Comparison of ENCODE assay signal across 21 cellular contexts in genomic region chr18:35936951-35937350, GRCh38.
DNase-seq lines count a peak whose midpoint lies in the region; ATAC-seq and TF ChIP-seq lines count a peak whose summit lies in the region.
"Had no signal": no experiment of that assay in that cellular context is flagged by ENCODE, and none has a peak within 500 bp of the region (broad histone marks: within the 10 kb centered on the region; RNA-seq: fewer than 3 reads in every experiment).

No MANE protein-coding gene starts in this region.

- H3K4me2 ChIP-seq in neuronal stem cell (ENCODE audit: insufficient read depth, low read length, poor library complexity, severe bottlenecking) = no peak overlapping the region

- H3K79me1 ChIP-seq in neuronal stem cell (ENCODE audit: low read depth, low read length) = no peaks in the 10 kb centered on the region

- H2AK5ac ChIP-seq in neuronal stem cell (ENCODE audit: low read depth, low read length) = no peak overlapping the region

- H3K23ac ChIP-seq in neuronal stem cell (ENCODE audit: low read depth, low read length, poor library complexity) = no peak overlapping the region

- in situ Hi-C loops in brain microvascular endothelial cell (cut with HindIII; ENCODE audit: low pct_ligation_motif_present, low sequenced_read_pairs) = no loop called here

- no peak overlapping the region for H3K27ac Mint-ChIP-seq in activated CD4-positive, alpha-beta T cell treated with anti-CD3 and anti-CD28 coated beads, Interleukin-2, amount 10 ng/mL, durations not matched to agents 24 days and 14 days
- H3K27ac Mint-ChIP-seq in T-cell = no peak overlapping the region
- H3K27ac Mint-ChIP-seq: CD14-positive monocyte had no signal

- WGBS in neuronal stem cell (ENCODE audit: extremely low coverage in 2 of 2, insufficient read length in 2 of 2, insufficient replicate concordance in 1 of 2), 2 donors = no CpG with 5 or more reads among the region's 1 CpG

- no peak overlapping the region for H2AFZ ChIP-seq in neuronal stem cell (ENCODE audit: low read length)

- H3K27me3 Mint-ChIP-seq in activated CD4-positive, alpha-beta T cell treated with anti-CD3 and anti-CD28 coated beads, Interleukin-2, amount 10 ng/mL, durations not matched to agents 24 days and 14 days = no peaks in the 10 kb centered on the region
- H3K27me3 Mint-ChIP-seq in T-cell = peaks cover 0 to 6% of the 10 kb centered on the region in 2 donors

- no peak overlapping the region for H2BK15ac ChIP-seq in neuronal stem cell (ENCODE audit: low read length)

- H3K9me3 ChIP-seq in neuronal stem cell (replicated peaks in 1 of 2; ENCODE audit: control insufficient read depth in 2 of 2, insufficient read depth in 1 of 2, low read depth in 1 of 2, low read length in 2 of 2) = no peaks in the 10 kb centered on the region
- H3K9me3 ChIP-seq: HAP-1, MG63 had no signal

- ATAC-seq in T-cell (replicated peaks in 1 of 4) = no peak
- ATAC-seq: PC-3 had no signal

- peak; percentile 33 for DNase-seq in activated CD4-positive, alpha-beta T cell treated with anti-CD3 and anti-CD28 coated beads, Interleukin-2, amount 10 ng/mL, durations not matched to agents 24 days and 14 days
- DNase-seq in activated CD4-positive, alpha-beta T cell treated with anti-CD3 and anti-CD28 coated beads for 48 hours = no peak
- DNase-seq in epithelial cell of esophagus (ENCODE audit: low read depth) = peak; percentile 24
- no peak for DNase-seq in neuronal stem cell (ENCODE audit: low spot score)
- DNase-seq in T-cell = no peak
- DNase-seq in SW480 (ENCODE audit: low spot score) = no peak
- DNase-seq in brain microvascular endothelial cell = no peak
- DNase-seq in SW 1271 (lab: John Stamatoyannopoulos, UW) = no peak
- DNase-seq: 8988T, DMS 273 treated with DMSO at 0.1 percent for 48 hours, IMR-90, Kasumi-1, MG63, NCI-H1048, NCI-H1436, NCI-H1930, NCI-H526, PC-3 had no signal

- H2BK12ac ChIP-seq in neuronal stem cell (ENCODE audit: low read length) = no peak overlapping the region

- no peak overlapping the region for H2BK5ac ChIP-seq in neuronal stem cell (ENCODE audit: low read length)

- no peak overlapping the region for H3K27ac ChIP-seq in neuronal stem cell (replicated peaks; ENCODE audit: low read length)
- H3K27ac ChIP-seq in brain microvascular endothelial cell = no peak overlapping the region
- H3K27ac ChIP-seq: HL-60 had no signal

- TF ChIP-seq CTCF in epithelial cell of esophagus (IDR thresholded peaks at IDR 0.05; ENCODE audit: insufficient read depth, low read depth, low read length, missing control alignments) = no peak
- TF ChIP-seq CTCF in brain microvascular endothelial cell (IDR thresholded peaks at IDR 0.05; ENCODE audit: low read depth, low read length, missing control alignments) = no peak

- CTCF ChIA-PET in T-cell (lab: Charles Lee) = no interaction called here

- no peak overlapping the region for H3K18ac ChIP-seq in neuronal stem cell (ENCODE audit: low read length)

- H3K4me1 ChIP-seq in neuronal stem cell (ENCODE audit: control insufficient read depth in 2 of 2, insufficient read depth in 1 of 2, low read depth in 1 of 2, low read length in 2 of 2) = no peaks in the 10 kb centered on the region
- H3K4me1 ChIP-seq: HAP-1 had no signal

- no peak overlapping the region for H3K9ac ChIP-seq in neuronal stem cell (ENCODE audit: low read depth, low read length, poor library complexity)

- H3K4me1 Mint-ChIP-seq in activated CD4-positive, alpha-beta T cell treated with anti-CD3 and anti-CD28 coated beads, Interleukin-2, amount 10 ng/mL, durations not matched to agents 24 days and 14 days = no peaks in the 10 kb centered on the region
- no peaks in the 10 kb centered on the region for H3K4me1 Mint-ChIP-seq in T-cell
- H3K4me1 Mint-ChIP-seq: CD14-positive monocyte had no signal

- H2BK120ac ChIP-seq in neuronal stem cell (ENCODE audit: low read depth, low read length) = no peak overlapping the region

- peak overlapping the region; percentile 84 for H3K14ac ChIP-seq in neuronal stem cell (ENCODE audit: low read length)

- no peak overlapping the region for H4K91ac ChIP-seq in neuronal stem cell (ENCODE audit: low read depth, low read length, poor library complexity)

- no peaks in the 10 kb centered on the region for H3K36me3 Mint-ChIP-seq in activated CD4-positive, alpha-beta T cell treated with anti-CD3 and anti-CD28 coated beads, Interleukin-2, amount 10 ng/mL, durations not matched to agents 24 days and 14 days (ENCODE audit: low read depth)
- H3K36me3 Mint-ChIP-seq in T-cell = no peaks in the 10 kb centered on the region
- H3K36me3 Mint-ChIP-seq: CD14-positive monocyte had no signal

- H3K27me3 ChIP-seq in neuronal stem cell (ENCODE audit: control insufficient read depth in 3 of 3, insufficient read depth in 3 of 3, low read depth in 1 of 3, low read length in 3 of 3) = peaks cover 0 to 17% (median 0%) of the 10 kb centered on the region in 3 experiments
- H3K27me3 ChIP-seq in brain microvascular endothelial cell (replicated peaks) = no peaks in the 10 kb centered on the region
- H3K27me3 ChIP-seq: MG63 had no signal

- no peak overlapping the region for H4K8ac ChIP-seq in neuronal stem cell (ENCODE audit: low read depth, low read length)

- POLR2A ChIA-PET in T-cell (lab: Charles Lee) = no interaction called here

- no peak overlapping the region for H3K4me3 ChIP-seq in epithelial cell of esophagus (ENCODE audit: low read length)
- no peak overlapping the region for H3K4me3 ChIP-seq in neuronal stem cell (ENCODE audit: low read length in 2 of 2)
- no peak overlapping the region for H3K4me3 ChIP-seq in brain microvascular endothelial cell (ENCODE audit: low read depth, low read length)
- H3K4me3 ChIP-seq: HAP-1, MG63 had no signal

- no peak overlapping the region for H3K4me3 Mint-ChIP-seq in activated CD4-positive, alpha-beta T cell treated with anti-CD3 and anti-CD28 coated beads, Interleukin-2, amount 10 ng/mL, durations not matched to agents 24 days and 14 days
- H3K4me3 Mint-ChIP-seq in T-cell = no peak overlapping the region
- H3K4me3 Mint-ChIP-seq: CD14-positive monocyte had no signal

- H3K4ac ChIP-seq in neuronal stem cell (ENCODE audit: low read length) = no peak overlapping the region

- H3K36me3 ChIP-seq in neuronal stem cell (replicated peaks in 1 of 2; ENCODE audit: control insufficient read depth in 2 of 2, insufficient read depth in 2 of 2, low read length in 2 of 2) (no peaks in the 10 kb centered on the region), brain microvascular endothelial cell (replicated peaks) (no peaks in the 10 kb centered on the region)
- H3K36me3 ChIP-seq: HAP-1, MG63 had no signal

- intact Hi-C loops in activated CD4-positive, alpha-beta T cell treated with anti-CD3 and anti-CD28 coated beads, Interleukin-2, amount 10 ng/mL, durations not matched to agents 24 days and 14 days (cut with micrococcal nuclease) = no loop called here

- H3K9me3 Mint-ChIP-seq in activated CD4-positive, alpha-beta T cell treated with anti-CD3 and anti-CD28 coated beads, Interleukin-2, amount 10 ng/mL, durations not matched to agents 24 days and 14 days = no peaks in the 10 kb centered on the region
- no peaks in the 10 kb centered on the region for H3K9me3 Mint-ChIP-seq in T-cell

Comparison
In these comparisons a context has a peak if more than half of its experiments do, and no peak if none do; other contexts are left out.
1. DNase-seq: peak in activated CD4-positive, alpha-beta T cell treated with anti-CD3 and anti-CD28 coated beads, Interleukin-2, amount 10 ng/mL, durations not matched to agents 24 days and 14 days (single experiment) and epithelial cell of esophagus (single experiment); none in activated CD4-positive, alpha-beta T cell treated with anti-CD3 and anti-CD28 coated beads for 48 hours (single experiment), neuronal stem cell (single experiment), T-cell (0 of 34), SW480 (single experiment), brain microvascular endothelial cell (single experiment) and SW 1271 (0 of 2).